1 cellular context compared by ENCODE assay signal in the genomic region with DNA sequence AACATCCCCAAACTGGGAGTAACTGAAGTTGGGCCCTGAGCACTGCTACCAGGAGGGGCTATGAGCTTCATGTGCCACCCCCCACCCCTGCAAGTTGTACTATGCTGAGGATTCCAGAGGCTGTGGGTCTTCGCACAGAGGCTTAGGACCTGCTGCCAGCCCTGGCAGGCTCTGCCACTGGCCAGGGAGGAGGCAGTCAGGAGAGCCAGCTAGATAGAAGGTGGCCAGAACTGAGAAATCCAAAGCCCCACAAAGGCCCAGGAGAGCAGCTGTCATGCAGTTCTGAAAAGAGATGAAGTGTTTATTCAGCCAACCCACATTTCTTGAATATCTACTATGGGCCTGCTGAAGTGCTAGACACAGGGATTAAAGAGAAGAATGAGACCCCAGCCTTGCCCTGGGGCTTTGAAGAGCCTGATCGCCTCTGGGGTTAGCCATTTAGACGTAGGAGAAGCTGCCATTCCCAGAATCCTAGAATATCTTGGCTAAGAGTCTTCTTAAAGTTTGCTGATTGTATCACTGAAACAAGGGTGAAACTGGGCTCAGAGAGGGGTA.
TF ChIP-seq lines count a peak whose summit lies in the region.

No MANE protein-coding gene starts in this region.

TF ChIP-seq in IMR-90, 13 proteins besides CTCF, POLR2A, EP300 and RAD21:
- no peak for TF ChIP-seq MAZ (IDR thresholded peaks at IDR 0.05; ENCODE audit: borderline replicate concordance, low read depth, low read length)
- no peak for TF ChIP-seq NFE2L2 (IDR thresholded peaks at IDR 0.05; ENCODE audit: low read depth, low read length)
- TF ChIP-seq CHD1 (IDR thresholded peaks at IDR 0.05; ENCODE audit: low read depth, low read length), result no peak
- no peak for TF ChIP-seq USF2 (IDR thresholded peaks at IDR 0.05; ENCODE audit: low read depth, low read length)
- no peak for TF ChIP-seq SMC3 (IDR thresholded peaks at IDR 0.05; ENCODE audit: low read depth, low read length)
- TF ChIP-seq, protein P1, sequence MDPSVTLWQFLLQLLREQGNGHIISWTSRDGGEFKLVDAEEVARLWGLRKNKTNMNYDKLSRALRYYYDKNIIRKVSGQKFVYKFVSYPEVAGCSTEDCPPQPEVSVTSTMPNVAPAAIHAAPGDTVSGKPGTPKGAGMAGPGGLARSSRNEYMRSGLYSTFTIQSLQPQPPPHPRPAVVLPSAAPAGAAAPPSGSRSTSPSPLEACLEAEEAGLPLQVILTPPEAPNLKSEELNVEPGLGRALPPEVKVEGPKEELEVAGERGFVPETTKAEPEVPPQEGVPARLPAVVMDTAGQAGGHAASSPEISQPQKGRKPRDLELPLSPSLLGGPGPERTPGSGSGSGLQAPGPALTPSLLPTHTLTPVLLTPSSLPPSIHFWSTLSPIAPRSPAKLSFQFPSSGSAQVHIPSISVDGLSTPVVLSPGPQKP (IDR thresholded peaks at IDR 0.05; ENCODE audit: borderline replicate concordance, low read depth, low read length), result no peak
- no peak for TF ChIP-seq MXI1 (IDR thresholded peaks at IDR 0.05; ENCODE audit: borderline replicate concordance, low read depth, low read length)
- no peak for TF ChIP-seq RFX5 (IDR thresholded peaks at IDR 0.05; ENCODE audit: low read depth, low read length)
- TF ChIP-seq MAFK (IDR thresholded peaks at IDR 0.05; ENCODE audit: low read depth, low read length), result no peak
- TF ChIP-seq RCOR1 (IDR thresholded peaks at IDR 0.05; ENCODE audit: insufficient replicate concordance, low read length), result no peak
- no peak for TF ChIP-seq BHLHE40 (IDR thresholded peaks at IDR 0.05; ENCODE audit: low read depth, low read length)
- TF ChIP-seq FOS (IDR thresholded peaks at IDR 0.05; ENCODE audit: low read depth, low read length), result no peak
- no peak for TF ChIP-seq CEBPB (IDR thresholded peaks at IDR 0.05; ENCODE audit: low read depth, low read length)
